Comparison of ENCODE assay signal across 8 cellular contexts in genomic region chr11:125886997-125887372, GRCh38. TPM values are rescaled to one million over a fixed set of nuclear protein-coding genes. Genes with fewer than 3 reads are reported as not detected.
DNase-seq lines count a peak whose midpoint lies in the region; ATAC-seq and TF ChIP-seq lines count a peak whose summit lies in the region.

No MANE protein-coding gene starts in this region.

- POLR2A ChIA-PET in CD8-positive, alpha-beta T cell (lab: Charles Lee): interaction anchor here (1.1 to 2.0 kb wide), 7 partner anchors 10 to 933 kb away, joined by 5 to 19 read pairs (median 6); partner anchors contain the start of genes CCDC15, DDX25, EI24 and PUS3

- CTCF ChIA-PET in CD8-positive, alpha-beta T cell (lab: Charles Lee): interaction anchor here (1.0 to 1.3 kb wide), 3 partner anchors 8 to 16 kb away, joined by 3 to 5 read pairs (median 4); partner anchors contain the start of gene PUS3

- no peaks in the 10 kb centered on the region for H3F3A ChIP-seq in smooth muscle cell (ENCODE audit: low read depth)

- H3K27me3 Mint-ChIP-seq in CD8-positive, alpha-beta T cell (ENCODE audit: low read depth): no peaks in the 10 kb centered on the region
- H3K27me3 Mint-ChIP-seq in T-helper 2 cell treated with Interferon-gamma antibody and Interleukin-4, amounts not matched to agents 5 μg/mL and 100 μg/mL, for 36 hours (ENCODE audit: low read depth): peaks cover 4% of the 10 kb centered on the region

- WGBS in ectodermal cell, 2 experiments: 94 to 95% methylated on average over 24 of the region's 24 CpGs
- 86% methylated on average over 24 of the region's 24 CpGs for WGBS in smooth muscle cell (ENCODE audit: low lambda C conversion rate)

- peak overlapping the region; percentile 81 for H3K4me3 ChIP-seq in CD8-positive, alpha-beta T cell (ENCODE audit: low read depth, low read length)
- H3K4me3 ChIP-seq in ectodermal cell (ENCODE audit: insufficient read depth, low read depth, low read length) (peak overlapping the region; percentile 76), tibial artery (peak overlapping the region; percentile 65 to 78), smooth muscle cell (no peak overlapping the region)

- peaks cover 3% of the 10 kb centered on the region for H4K20me1 ChIP-seq in smooth muscle cell (ENCODE audit: low read depth)

- no peak for TF ChIP-seq CTCF in CD8-positive, alpha-beta T cell (IDR thresholded peaks at IDR 0.05)
- TF ChIP-seq CTCF in tibial artery (IDR thresholded peaks at IDR 0.05) (no peak), smooth muscle cell (IDR thresholded peaks at IDR 0.05; ENCODE audit: borderline replicate concordance, insufficient read depth, poor library complexity, severe bottlenecking) (no peak)

- peak overlapping the region; percentile 61 for H3K27ac ChIP-seq in CD8-positive, alpha-beta T cell (ENCODE audit: low read depth, low read length)
- no peak overlapping the region for H3K27ac ChIP-seq in ectodermal cell (ENCODE audit: insufficient read depth, low read depth, low read length, poor library complexity, severe bottlenecking)
- H3K27ac ChIP-seq in tibial artery: peak overlapping the region; percentile 88 to 90
- no peak overlapping the region for H3K27ac ChIP-seq in smooth muscle cell (ENCODE audit: low read depth)

- H3K4me1 ChIP-seq in CD8-positive, alpha-beta T cell (ENCODE audit: insufficient read depth, low read length): peaks cover 10% of the 10 kb centered on the region
- no peaks in the 10 kb centered on the region for H3K4me1 ChIP-seq in ectodermal cell (ENCODE audit: control insufficient read depth, insufficient read depth, low read length)
- peaks cover 0 to 18% (median 6%) of the 10 kb centered on the region in 4 donors for H3K4me1 ChIP-seq in tibial artery
- peaks cover 5% of the 10 kb centered on the region for H3K4me1 ChIP-seq in smooth muscle cell (ENCODE audit: low read depth)

- no peak overlapping the region for H3K4me2 ChIP-seq in smooth muscle cell

- H3K4me1 Mint-ChIP-seq in CD8-positive, alpha-beta T cell (ENCODE audit: low read depth): peaks cover 31% of the 10 kb centered on the region
- H3K4me1 Mint-ChIP-seq in T-helper 2 cell treated with Interferon-gamma antibody and Interleukin-4, amounts not matched to agents 5 μg/mL and 100 μg/mL, for 36 hours (ENCODE audit: low read depth): peaks cover 41% of the 10 kb centered on the region

- intact Hi-C loops in CD8-positive, alpha-beta T cell (cut with DNase I, micrococcal nuclease): loop anchor here (1.0 to 5.0 kb wide), 10 partner anchors 15 to 935 kb away; partner anchors contain the start of genes CCDC15 (in 1 of the 2), CDON (in 1 of the 2), CHEK1 (in 1 of the 2) and EI24 (in 1 of the 2)
- intact Hi-C loops in tibial artery (cut with DNase I; ENCODE audit: low total_unique reads): no loop called here

- peaks cover 6% of the 10 kb centered on the region for H3K79me2 ChIP-seq in smooth muscle cell (ENCODE audit: low read depth)

- H3K4me3 Mint-ChIP-seq in CD8-positive, alpha-beta T cell: peak overlapping the region; percentile 88
- H3K4me3 Mint-ChIP-seq in T-helper 2 cell treated with Interferon-gamma antibody and Interleukin-4, amounts not matched to agents 5 μg/mL and 100 μg/mL, for 36 hours: peak overlapping the region; percentile 89

- peak; percentile 41 for ATAC-seq in CD8-positive, alpha-beta T cell
- ATAC-seq in GM19372 (IDR thresholded peaks at IDR 0.05; ENCODE audit: low read depth, unreplicated experiment) (peak; percentile 18), HG03439 (IDR thresholded peaks at IDR 0.05; ENCODE audit: unreplicated experiment) (peak; percentile 33)

- peak in 5 of 7 experiments; percentile 23 to 56 (median 36) for DNase-seq in CD8-positive, alpha-beta T cell
- DNase-seq in T-helper 2 cell treated with Interferon-gamma antibody and Interleukin-4, amounts not matched to agents 5 μg/mL and 100 μg/mL, for 36 hours (ENCODE audit: low spot score): no peak
- peak; percentile 67 for DNase-seq in midbrain (lab: John Stamatoyannopoulos, UW)
- DNase-seq in tibial artery: peak in 1 of 2 donors; percentile 43
- no peak for DNase-seq in smooth muscle cell (lab: John Stamatoyannopoulos, UW; ENCODE audit: unreplicated experiment)

- H3K36me3 Mint-ChIP-seq in CD8-positive, alpha-beta T cell: peaks cover 6% of the 10 kb centered on the region
- peaks cover 18% of the 10 kb centered on the region for H3K36me3 Mint-ChIP-seq in T-helper 2 cell treated with Interferon-gamma antibody and Interleukin-4, amounts not matched to agents 5 μg/mL and 100 μg/mL, for 36 hours (ENCODE audit: low read depth)

- no peaks in the 10 kb centered on the region for H3K36me3 ChIP-seq in CD8-positive, alpha-beta T cell (ENCODE audit: insufficient read depth, low read length)
- H3K36me3 ChIP-seq in ectodermal cell (ENCODE audit: control insufficient read depth, insufficient read depth, low read length): no peaks in the 10 kb centered on the region
- H3K36me3 ChIP-seq in tibial artery: no peaks in the 10 kb centered on the region
- H3K36me3 ChIP-seq in smooth muscle cell (ENCODE audit: low read depth): no peaks in the 10 kb centered on the region

- H3K9me3 ChIP-seq in CD8-positive, alpha-beta T cell (ENCODE audit: low read length): no peaks in the 10 kb centered on the region
- H3K9me3 ChIP-seq in ectodermal cell (ENCODE audit: control insufficient read depth, low read length) (no peaks in the 10 kb centered on the region), tibial artery (no peaks in the 10 kb centered on the region), smooth muscle cell (replicated peaks; ENCODE audit: low read depth) (no peaks in the 10 kb centered on the region)

- H3K27me3 ChIP-seq in CD8-positive, alpha-beta T cell (ENCODE audit: insufficient read depth, low read length): no peaks in the 10 kb centered on the region
- no peaks in the 10 kb centered on the region for H3K27me3 ChIP-seq in ectodermal cell (ENCODE audit: control insufficient read depth, insufficient read depth, low read length, poor library complexity, severe bottlenecking)
- H3K27me3 ChIP-seq in tibial artery: no peaks in the 10 kb centered on the region
- no peaks in the 10 kb centered on the region for H3K27me3 ChIP-seq in smooth muscle cell (ENCODE audit: low read depth)

- no peak overlapping the region for H2AFZ ChIP-seq in smooth muscle cell (ENCODE audit: low read depth)

- peak overlapping the region; percentile 87 for H3K27ac Mint-ChIP-seq in CD8-positive, alpha-beta T cell
- H3K27ac Mint-ChIP-seq in T-helper 2 cell treated with Interferon-gamma antibody and Interleukin-4, amounts not matched to agents 5 μg/mL and 100 μg/mL, for 36 hours: peak overlapping the region; percentile 94

- no peaks in the 10 kb centered on the region for H3K9me3 Mint-ChIP-seq in CD8-positive, alpha-beta T cell
- H3K9me3 Mint-ChIP-seq in T-helper 2 cell treated with Interferon-gamma antibody and Interleukin-4, amounts not matched to agents 5 μg/mL and 100 μg/mL, for 36 hours: no peaks in the 10 kb centered on the region

- H3K9ac ChIP-seq in smooth muscle cell (ENCODE audit: low read depth): no peak overlapping the region

RNA-seq across cellular contexts. Expression of gene HYLS1, which starts 0.5 kb away (rescaled TPM):
- 1 to 10 TPM; 1.1 to 1.2 TPM for total RNA-seq in CD8-positive, alpha-beta T cell
- 7.3 TPM for polyA plus RNA-seq in ectodermal cell (2013, experiment 1 of 4)
- 6.9 TPM for polyA plus RNA-seq in ectodermal cell (2013, experiment 2 of 4)
- polyA plus RNA-seq in ectodermal cell (2013, experiment 3 of 4): 5.9 TPM
- 6.0 TPM for polyA plus RNA-seq in ectodermal cell (2013, experiment 4 of 4)
- total RNA-seq in smooth muscle cell: 2.3 and 6.4 TPM in 2 replicates
- polyA plus RNA-seq in smooth muscle cell: 2.6 and 4.1 TPM in 2 replicates

RNA-seq across cellular contexts. Expression of gene PUS3, which starts 16.0 kb away (rescaled TPM):
- total RNA-seq in CD8-positive, alpha-beta T cell: 1 to 10 TPM; 4.5 to 5.2 TPM
- polyA plus RNA-seq in ectodermal cell (2013, experiment 1 of 4): 19.3 TPM
- 20.0 TPM for polyA plus RNA-seq in ectodermal cell (2013, experiment 2 of 4)
- 16.0 TPM for polyA plus RNA-seq in ectodermal cell (2013, experiment 3 of 4)
- 22.3 TPM for polyA plus RNA-seq in ectodermal cell (2013, experiment 4 of 4)
- 10.9 and 20.3 TPM in 2 replicates for total RNA-seq in smooth muscle cell
- 9.9 and 12.2 TPM in 2 replicates for polyA plus RNA-seq in smooth muscle cell

RNA-seq across cellular contexts. Expression of gene DDX25, which starts 17.3 kb away (rescaled TPM):
- total RNA-seq in CD8-positive, alpha-beta T cell: under 1 TPM in 1 of 2 experiments, not detected in 1; 0.31 TPM
- 13.8 TPM for polyA plus RNA-seq in ectodermal cell (2013, experiment 1 of 4)
- 15.0 TPM for polyA plus RNA-seq in ectodermal cell (2013, experiment 2 of 4)
- 12.4 TPM for polyA plus RNA-seq in ectodermal cell (2013, experiment 3 of 4)
- 13.7 TPM for polyA plus RNA-seq in ectodermal cell (2013, experiment 4 of 4)
- total RNA-seq in smooth muscle cell: 0.09 TPM in 1 of 2 replicates, not detected in the other
- 0.12 TPM in 1 of 2 replicates, not detected in the other for polyA plus RNA-seq in smooth muscle cell

RNA-seq across cellular contexts. Expression of gene PATE4, which starts 53.9 kb away (rescaled TPM):
- not detected for total RNA-seq in CD8-positive, alpha-beta T cell
- polyA plus RNA-seq in ectodermal cell (2013, experiment 1 of 4): not detected
- not detected for polyA plus RNA-seq in ectodermal cell (2013, experiment 2 of 4)
- polyA plus RNA-seq in ectodermal cell (2013, experiment 3 of 4): not detected
- not detected for polyA plus RNA-seq in ectodermal cell (2013, experiment 4 of 4)
- total RNA-seq in smooth muscle cell: not detected in 2 replicates
- not detected in 2 replicates for polyA plus RNA-seq in smooth muscle cell

RNA-seq across cellular contexts. Expression of gene VSIG10L2, which starts 58.9 kb away (rescaled TPM):
- total RNA-seq in CD8-positive, alpha-beta T cell: not detected
- not detected for polyA plus RNA-seq in ectodermal cell (2013, experiment 1 of 4)
- polyA plus RNA-seq in ectodermal cell (2013, experiment 2 of 4): not detected
- polyA plus RNA-seq in ectodermal cell (2013, experiment 3 of 4): not detected
- polyA plus RNA-seq in ectodermal cell (2013, experiment 4 of 4): not detected
- not detected in 2 replicates for total RNA-seq in smooth muscle cell
- polyA plus RNA-seq in smooth muscle cell: not detected in 2 replicates

Comparison
In these comparisons a context has a peak if more than half of its experiments do, and no peak if none do; other contexts are left out.
1. DNase-seq: peak in CD8-positive, alpha-beta T cell (5 of 7) and midbrain (single experiment); none in T-helper 2 cell treated with Interferon-gamma antibody and Interleukin-4, amounts not matched to agents 5 μg/mL and 100 μg/mL, for 36 hours (single experiment) and smooth muscle cell (single experiment).
2. H3K27ac ChIP-seq: peak in CD8-positive, alpha-beta T cell (single experiment) and tibial artery (2 of 2); none in ectodermal cell (single experiment) and smooth muscle cell (single experiment).
3. Peak in every context shown above with its lines, with median percentiles within 50 percentile points of each other: ATAC-seq.